ENCODE assay signal across 1 cellular context in genomic region chr7:158829342-158830210, GRCh38.
A peak's percentile ranks its signal among the peaks of the same experiment; 100 is the strongest.
TF ChIP-seq lines count a peak whose summit lies in the region.

TSS of gene ESYT2 (minus strand) at chr7:158829509. CDS start at chr7:158829418, 91 bp downstream.

TF ChIP-seq in HepG2, 621 proteins besides CTCF, POLR2A, EP300 and RAD21 (continued from another document and continues in another):
- TF ChIP-seq ZNF550 (CRISPR knock-in tag; IDR thresholded peaks at IDR 0.05; ENCODE audit: borderline replicate concordance) (0 out of 2 replicates have a peak, but pooled peaks have one; percentile 44), SMARCE1 (IDR thresholded peaks at IDR 0.05; ENCODE audit: borderline replicate concordance) (no peak), ZBTB49 (CRISPR knock-in tag; IDR thresholded peaks at IDR 0.05; ENCODE audit: borderline replicate concordance) (no peak), POLR2AphosphoS5 (IDR thresholded peaks at IDR 0.05; ENCODE audit: low read depth, low read length) (peak; percentile 85), SIX1 (CRISPR knock-in tag; IDR thresholded peaks at IDR 0.05; ENCODE audit: borderline replicate concordance) (no peak), SRY (CRISPR knock-in tag; IDR thresholded peaks at IDR 0.05) (peak; percentile 93), CREBL2 (CRISPR knock-in tag; IDR thresholded peaks at IDR 0.05; ENCODE audit: borderline replicate concordance) (peak; percentile 87; the same call in 1 of the 2 replicates), ETV5 (CRISPR knock-in tag; IDR thresholded peaks at IDR 0.05; ENCODE audit: borderline replicate concordance) (peak; percentile 62), ZNF563 (CRISPR knock-in tag; IDR thresholded peaks at IDR 0.05) (peak; percentile 94), ZNF780A (CRISPR knock-in tag; IDR thresholded peaks at IDR 0.05) (peak; percentile 84; the same call in 1 of the 2 replicates), ZNF276 (CRISPR knock-in tag; IDR thresholded peaks at IDR 0.05; ENCODE audit: low read depth) (peak; percentile 59; the same call in 1 of the 2 replicates), RARA (CRISPR knock-in tag; IDR thresholded peaks at IDR 0.05) (no peak), ZNF770 (CRISPR knock-in tag; IDR thresholded peaks at IDR 0.05) (peak; percentile 66), NCOA5 (CRISPR knock-in tag; IDR thresholded peaks at IDR 0.05) (no peak), ZSCAN9 (CRISPR knock-in tag; IDR thresholded peaks at IDR 0.05; ENCODE audit: borderline replicate concordance) (no peak; the same call in 1 of the 2 replicates), SP5 (CRISPR knock-in tag; IDR thresholded peaks at IDR 0.05; ENCODE audit: borderline replicate concordance, low read depth) (peak; percentile 41), TOE1 (CRISPR knock-in tag; IDR thresholded peaks at IDR 0.05) (no peak; the same call in 1 of the 2 replicates), JUN (CRISPR knock-in tag; IDR thresholded peaks at IDR 0.05) (peak; percentile 74; the same call in 1 of the 2 replicates), REST (IDR thresholded peaks at IDR 0.05; ENCODE audit: borderline replicate concordance in 1 of 2, low read depth in 1 of 2, low read length in 2 of 2) (no peak), RFXANK (CRISPR knock-in tag; IDR thresholded peaks at IDR 0.05) (0 out of 2 replicates have a peak, but pooled peaks have one; percentile 73), POLR2AphosphoS2 (IDR thresholded peaks at IDR 0.05; ENCODE audit: low read depth, low read length) (no peak), CAMTA2 (CRISPR knock-in tag; IDR thresholded peaks at IDR 0.05; ENCODE audit: borderline replicate concordance) (peak; percentile 87; the same call in 1 of the 2 replicates), ZBTB7A (CRISPR knock-in tag; IDR thresholded peaks at IDR 0.05) (peak; percentile 82), ZNF460 (CRISPR knock-in tag; IDR thresholded peaks at IDR 0.05; ENCODE audit: borderline replicate concordance) (no peak; the same call in 1 of the 2 replicates), ESRRA (CRISPR knock-in tag; IDR thresholded peaks at IDR 0.05; ENCODE audit: low read depth) (peak; percentile 70; the same call in 1 of the 2 replicates), ZNF788 (CRISPR knock-in tag; IDR thresholded peaks at IDR 0.05; ENCODE audit: borderline replicate concordance) (peak; percentile 92), ZZZ3 (CRISPR knock-in tag; IDR thresholded peaks at IDR 0.05; ENCODE audit: borderline replicate concordance) (no peak), ZNF10 (CRISPR knock-in tag; IDR thresholded peaks at IDR 0.05; ENCODE audit: borderline replicate concordance, low read depth) (no peak), STAG1 (CRISPR knock-in tag; IDR thresholded peaks at IDR 0.05) (peak; percentile 31), ATM (IDR thresholded peaks at IDR 0.05; ENCODE audit: borderline replicate concordance) (no peak), MEIS1 (CRISPR knock-in tag; IDR thresholded peaks at IDR 0.05; ENCODE audit: borderline replicate concordance) (0 out of 2 replicates have a peak, but pooled peaks have one; percentile 23), FOXC1 (CRISPR knock-in tag; IDR thresholded peaks at IDR 0.05; ENCODE audit: borderline replicate concordance) (peak; percentile 96), TEF (CRISPR knock-in tag; IDR thresholded peaks at IDR 0.05) (0 out of 2 replicates have a peak, but pooled peaks have one; percentile 48), ZNF562 (CRISPR knock-in tag; IDR thresholded peaks at IDR 0.05; ENCODE audit: borderline replicate concordance) (0 out of 2 replicates have a peak, but pooled peaks have one; percentile 41), LCORL (IDR thresholded peaks at IDR 0.05) (no peak), LCORL (CRISPR knock-in tag; IDR thresholded peaks at IDR 0.05) (peak; percentile 71; the same call in 1 of the 2 replicates), ZNF251 (CRISPR knock-in tag; IDR thresholded peaks at IDR 0.05) (no peak), ADNP (CRISPR knock-in tag; IDR thresholded peaks at IDR 0.05) (no peak), SOX6 (IDR thresholded peaks at IDR 0.05) (no peak), SOX6 (CRISPR knock-in tag; IDR thresholded peaks at IDR 0.05) (peak; percentile 62), ZNF543 (CRISPR knock-in tag; IDR thresholded peaks at IDR 0.05) (peak; percentile 82; the same call in 1 of the 2 replicates), ZNF143 (CRISPR knock-in tag; IDR thresholded peaks at IDR 0.05) (no peak; the same call in 1 of the 2 replicates), ZSCAN22 (CRISPR knock-in tag; IDR thresholded peaks at IDR 0.05) (peak; percentile 69; the same call in 1 of the 2 replicates), KDM1A (CRISPR knock-in tag; IDR thresholded peaks at IDR 0.05) (no peak), MYPOP (CRISPR knock-in tag; IDR thresholded peaks at IDR 0.05) (peak; percentile 83), ZNF576 (CRISPR knock-in tag; IDR thresholded peaks at IDR 0.05) (no peak; the same call in 1 of the 2 replicates), MTERF4 (CRISPR knock-in tag; IDR thresholded peaks at IDR 0.05) (peak; percentile 83), EHMT2 (IDR thresholded peaks at IDR 0.05; ENCODE audit: borderline replicate concordance, low read depth, low read length) (no peak), ZBTB26 (CRISPR knock-in tag; IDR thresholded peaks at IDR 0.05; ENCODE audit: borderline replicate concordance) (peak; percentile 73; the same call in 1 of the 2 replicates), SALL1 (CRISPR knock-in tag; IDR thresholded peaks at IDR 0.05) (peak; percentile 94), ZBTB42 (CRISPR knock-in tag; IDR thresholded peaks at IDR 0.05) (peak; percentile 88), ZSCAN31 (CRISPR knock-in tag; IDR thresholded peaks at IDR 0.05; ENCODE audit: low read depth) (peak; percentile 84), HNF4A (CRISPR knock-in tag; IDR thresholded peaks at IDR 0.05) (no peak; the same call in 1 of the 2 replicates), CBX1 (IDR thresholded peaks at IDR 0.05; ENCODE audit: low read depth) (no peak), ZBTB25 (CRISPR knock-in tag; IDR thresholded peaks at IDR 0.05) (peak; percentile 77)
